12 cellular contexts compared by ENCODE assay signal in the genomic region with DNA sequence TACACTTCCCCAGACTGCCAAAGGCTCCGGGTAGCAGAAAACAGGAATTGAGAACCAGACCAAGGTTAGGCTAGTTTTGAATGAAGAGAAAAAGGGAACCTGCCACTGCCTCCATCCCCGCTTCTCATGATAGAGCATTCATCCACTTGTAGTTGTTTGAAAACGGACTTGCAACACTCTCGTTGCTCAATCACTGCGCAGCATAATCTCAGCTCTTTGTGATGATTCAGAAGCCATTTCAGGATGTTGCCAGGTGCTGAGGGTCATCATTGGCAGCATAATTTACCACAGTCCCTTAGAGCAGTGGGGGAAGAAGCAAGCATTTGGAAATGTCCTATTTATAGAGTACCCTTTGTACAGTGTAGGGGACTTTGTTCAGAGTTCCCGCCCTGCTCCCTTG. TPM values are rescaled to one million over a fixed set of nuclear protein-coding genes. Genes with fewer than 3 reads are reported as not detected.
DNase-seq lines count a peak whose midpoint lies in the region; ATAC-seq and TF ChIP-seq lines count a peak whose summit lies in the region.
"Had no signal": no experiment of that assay in that cellular context is flagged by ENCODE, and none has a peak within 500 bp of the region (broad histone marks: within the 10 kb centered on the region; RNA-seq: fewer than 3 reads in every experiment).

No MANE protein-coding gene starts in this region.

- peak overlapping the region; percentile 50 for H3K4me2 ChIP-seq in OCI-LY3 (ENCODE audit: low read length)

- no peak for TF ChIP-seq POLR2A in spleen (IDR thresholded peaks at IDR 0.05)

- H3K27ac ChIP-seq in OCI-LY3 (ENCODE audit: low read length), result no peak overlapping the region
- H3K27ac ChIP-seq in psoas muscle, result no peak overlapping the region
- peak overlapping the region in 1 of 8 donors; percentile 26 for H3K27ac ChIP-seq in spleen

- no peak overlapping the region for H2AFZ ChIP-seq in OCI-LY3 (ENCODE audit: low read depth, low read length)

- H3K4me3 ChIP-seq in OCI-LY3 (ENCODE audit: low read length), result peak overlapping the region; percentile 8; the same call in 1 of the 2 replicates
- H3K4me3 ChIP-seq in psoas muscle, result no peak overlapping the region
- H3K4me3 ChIP-seq in spleen, result no peak overlapping the region

- H3K9me3 ChIP-seq in OCI-LY3 (ENCODE audit: insufficient read depth, low read length), result no peaks in the 10 kb centered on the region
- H3K9me3 ChIP-seq in psoas muscle, result peaks cover 3% of the 10 kb centered on the region
- H3K9me3 ChIP-seq in spleen, result no peaks in the 10 kb centered on the region

- peak; percentile 34 for DNase-seq in fibroblast of peridontal ligament (ENCODE audit: extremely low read depth)
- peak in 1 of 2 donors; percentile 30 for DNase-seq in psoas muscle
- no peak for DNase-seq in COLO668 (lab: John Stamatoyannopoulos, UW; ENCODE audit: unreplicated experiment)
- no peak for DNase-seq in NCI-H187 treated with DMSO at 0.1 percent for 48 hours (lab: John Stamatoyannopoulos, UW)
- DNase-seq in spleen, result no peak
- DNase-seq: activated B cell treated with CpG ODN at 0.5 μM for 24 hours; H7; stimulated activated CD4-positive, alpha-beta T cell treated with anti-CD3 and anti-CD28 coated beads, Interleukin-4, amount 100 ng/mL, for 4 hours had no signal

- WGBS in psoas muscle, 3 donors, result 73 to 77% (median 76%) methylated on average over 6 of the region's 6 CpGs
- 35 to 55% (median 42%) methylated on average over 6 of the region's 6 CpGs for WGBS in spleen, 5 donors

- H3K4me1 ChIP-seq in OCI-LY3 (ENCODE audit: low read length) (peaks cover 4% of the 10 kb centered on the region), psoas muscle (no peaks in the 10 kb centered on the region), spleen (peaks cover 0 to 5% (median 0%) of the 10 kb centered on the region in 6 donors)

- TF ChIP-seq CTCF in OCI-LY3 (IDR thresholded peaks at IDR 0.05; ENCODE audit: low read depth, low read length) (no peak), psoas muscle (IDR thresholded peaks at IDR 0.05) (no peak), spleen (IDR thresholded peaks at IDR 0.05 in 8 of 11, conservative IDR thresholded peaks at IDR 0.05 in 3 of 11) (no peak)

- H3K79me2 ChIP-seq in OCI-LY3 (ENCODE audit: low read length), result no peaks in the 10 kb centered on the region

- H3K27me3 ChIP-seq in OCI-LY3 (ENCODE audit: low read depth, low read length) (peaks cover 11% of the 10 kb centered on the region; the same call in 1 of the 2 replicates), psoas muscle (ENCODE audit: insufficient read depth in 3 of 3, low read length in 2 of 3) (no peaks in the 10 kb centered on the region), spleen (replicated peaks in 1 of 7) (peaks cover 0 to 16% (median 0%) of the 10 kb centered on the region in 7 donors)

- ATAC-seq in GM18868 (IDR thresholded peaks at IDR 0.05; ENCODE audit: unreplicated experiment), result peak; percentile 49
- peak in 3 of 4 donors; percentile 27 to 87 (median 77) for ATAC-seq in psoas muscle
- ATAC-seq in GM21390 (IDR thresholded peaks at IDR 0.05; ENCODE audit: unreplicated experiment), result no peak

- no peak overlapping the region for H3K9ac ChIP-seq in OCI-LY3 (ENCODE audit: low read length)

- H4K20me1 ChIP-seq in OCI-LY3 (ENCODE audit: insufficient read depth, low read length), result no peaks in the 10 kb centered on the region

- intact Hi-C loops in psoas muscle (cut with DNase I) (no loop called here), spleen (cut with DNase I; ENCODE audit: low total_unique reads) (no loop called here)

- H3K36me3 ChIP-seq in OCI-LY3 (replicated peaks; ENCODE audit: low read depth, low read length) (no peaks in the 10 kb centered on the region), psoas muscle (ENCODE audit: insufficient read depth in 1 of 2, low read depth in 1 of 2) (no peaks in the 10 kb centered on the region), spleen (no peaks in the 10 kb centered on the region)

RNA-seq across cellular contexts. Expression of a gene that starts 25.6 kb away (rescaled TPM):
- under 1 TPM in 1 of 4 donors, not detected in 3; 0.30 TPM for total RNA-seq in psoas muscle
- under 1 TPM; 0.01 to 0.04 (median 0.03) TPM for polyA plus RNA-seq in psoas muscle
- total RNA-seq in spleen, result 1 to 10 TPM in 4 of 7 donors, under 1 TPM in 3; 0.60 to 1.4 (median 1.0) TPM
- under 1 TPM; 0.33 to 0.45 (median 0.39) TPM for polyA plus RNA-seq in spleen
- total RNA-seq: activated B cell treated with CpG ODN at 0.5 μM for 24 hours, chondrocyte had no signal
